Comparison of ENCODE assay signal across 20 cellular contexts in the genomic region with DNA sequence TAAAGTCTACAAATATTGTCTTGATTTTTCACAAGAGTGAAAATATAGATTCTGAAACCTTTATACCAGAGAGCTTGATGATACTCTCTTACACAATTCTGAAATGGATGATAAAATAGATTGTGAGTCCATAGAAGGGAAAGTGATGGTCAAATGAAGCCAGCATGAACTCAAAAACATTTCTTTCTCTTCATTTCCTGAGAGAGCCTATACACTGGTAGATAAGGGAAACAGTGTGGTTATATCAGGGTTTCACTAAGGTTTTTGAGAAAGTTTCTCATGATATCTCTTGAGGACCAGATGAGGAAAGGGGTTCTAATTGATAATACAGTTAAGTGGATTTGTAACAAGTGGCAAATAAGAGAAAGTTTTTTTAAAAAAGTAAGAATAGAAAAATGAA.
DNase-seq lines count a peak whose midpoint lies in the region; ATAC-seq, FAIRE-seq and TF ChIP-seq lines count a peak whose summit lies in the region.
"Had no signal": no experiment of that assay in that cellular context is flagged by ENCODE, and none has a peak within 500 bp of the region (broad histone marks: within the 10 kb centered on the region; RNA-seq: fewer than 3 reads in every experiment).

No MANE protein-coding gene starts in this region.

- no peaks in the 10 kb centered on the region for H3K9me3 ChIP-seq in GM12878 (replicated peaks; ENCODE audit: control insufficient read depth, insufficient read depth, low read length)
- no peaks in the 10 kb centered on the region for H3K9me3 ChIP-seq in CD4-positive, alpha-beta T cell (ENCODE audit: control insufficient read depth, low read length)
- H3K9me3 ChIP-seq in gastroesophageal sphincter: no peaks in the 10 kb centered on the region
- H3K9me3 ChIP-seq: ovary, thoracic aorta had no signal

- no peaks in the 10 kb centered on the region for H3K36me3 Mint-ChIP-seq in CD4-positive, alpha-beta T cell (ENCODE audit: low read depth)

- intact Hi-C loops in GM12878 (cut with micrococcal nuclease; ENCODE audit: unreplicated experiment): loop anchor here (10.0 kb wide), 1 partner anchor 471 kb away; no protein-coding TSS in a partner anchor
- intact Hi-C loops in CD4-positive, alpha-beta T cell (cut with DNase I, micrococcal nuclease): no loop called here
- intact Hi-C loops in left colon (cut with DNase I, micrococcal nuclease): no loop called here

- no peak overlapping the region for H3K4me3 Mint-ChIP-seq in CD4-positive, alpha-beta T cell
- H3K4me3 Mint-ChIP-seq: B cell, endodermal cell had no signal

- H4K20me1 ChIP-seq in GM12878 (ENCODE audit: control insufficient read depth, insufficient read depth): no peaks in the 10 kb centered on the region

- TF ChIP-seq EP300 in GM12878 (IDR thresholded peaks at IDR 0.05; ENCODE audit: borderline replicate concordance in 1 of 2, control insufficient read depth in 1 of 2, low read depth in 2 of 2, low read length in 2 of 2) (no peak), gastroesophageal sphincter (IDR thresholded peaks at IDR 0.05) (no peak)

- no peak overlapping the region for H3K27ac ChIP-seq in GM12878 (ENCODE audit: control insufficient read depth, insufficient read depth)
- no peak overlapping the region for H3K27ac ChIP-seq in CD4-positive, alpha-beta T cell (ENCODE audit: low read depth, low read length)
- no peak overlapping the region for H3K27ac ChIP-seq in gastroesophageal sphincter
- H3K27ac ChIP-seq: ovary, thoracic aorta, VCaP had no signal

- H3K4me1 ChIP-seq in GM12878 (ENCODE audit: control insufficient read depth, insufficient read depth, low read length): no peaks in the 10 kb centered on the region
- peaks cover 0 to 18% (median 0%) of the 10 kb centered on the region in 3 donors for H3K4me1 ChIP-seq in gastroesophageal sphincter

- H3K36me3 ChIP-seq in GM12878 (ENCODE audit: control insufficient read depth in 2 of 2, insufficient read depth in 2 of 2, low read length in 1 of 2) (no peaks in the 10 kb centered on the region), gastroesophageal sphincter (no peaks in the 10 kb centered on the region)
- H3K36me3 ChIP-seq: ovary, thoracic aorta had no signal

- RAD21 ChIA-PET in GM12878 (lab: Charles Lee; ENCODE audit: unreplicated experiment): no interaction called here

- ATAC-seq in GM18909 (IDR thresholded peaks at IDR 0.05; ENCODE audit: poor library complexity, unreplicated experiment): peak; percentile 75
- peak; percentile 78 for ATAC-seq in GM21737 (IDR thresholded peaks at IDR 0.05; ENCODE audit: unreplicated experiment)
- ATAC-seq in HG03280 (IDR thresholded peaks at IDR 0.05; ENCODE audit: unreplicated experiment): peak; percentile 66
- ATAC-seq in GM12878: peak; percentile 64
- no peak for ATAC-seq in CD4-positive, alpha-beta T cell (ENCODE audit: poor library complexity)
- ATAC-seq in left colon: no peak
- ATAC-seq in gastroesophageal sphincter: no peak
- ATAC-seq: left cardiac atrium had no signal

- CTCF ChIA-PET in GM12878 (lab: Yijun Ruan, JAX): interaction anchor here (0.8 kb wide), 1 partner anchor 17 kb away, joined by 3 read pairs; no protein-coding TSS in a partner anchor
- CTCF ChIA-PET in CD4-positive, alpha-beta T cell (lab: Charles Lee): interaction anchor here (0.9 kb wide), 1 partner anchor 10 kb away, joined by 3 read pairs; no protein-coding TSS in a partner anchor

- in situ Hi-C loops in GM12878 (cut with MboI): no loop called here

- H3K4me1 Mint-ChIP-seq in CD4-positive, alpha-beta T cell (ENCODE audit: low read depth): no peaks in the 10 kb centered on the region
- H3K4me1 Mint-ChIP-seq: B cell, endodermal cell had no signal

- SMC1A ChIA-PET in GM12878 (lab: Charles Lee; ENCODE audit: uncharacterized antibody, unreplicated experiment): interaction anchor here (1.5 kb wide), 1 partner anchor 11 kb away, joined by 3 read pairs; no protein-coding TSS in a partner anchor

- no TSS peak for BruUV-seq in GM12878 (replicated peaks; lab: Mats Ljungman, UMichigan)

- no peak overlapping the region for H3K4me3 ChIP-seq in GM12878
- no peak overlapping the region for H3K4me3 ChIP-seq in gastroesophageal sphincter
- H3K4me3 ChIP-seq: ovary, thoracic aorta had no signal

- no peak overlapping the region for H3K9ac ChIP-seq in GM12878 (ENCODE audit: control insufficient read depth, insufficient read depth, low read length)

- H3K27me3 ChIP-seq in GM12878 (replicated peaks in 1 of 2; ENCODE audit: control insufficient read depth in 2 of 2, insufficient read depth in 2 of 2, low read length in 1 of 2) (no peaks in the 10 kb centered on the region), gastroesophageal sphincter (no peaks in the 10 kb centered on the region)
- no peaks in the 10 kb centered on the region for H3K27me3 ChIP-seq in CD4-positive, alpha-beta T cell (ENCODE audit: control insufficient read depth, insufficient read depth, low read length)
- H3K27me3 ChIP-seq: ovary had no signal

- TF ChIP-seq RAD21 in GM12878 (IDR thresholded peaks at IDR 0.05; ENCODE audit: insufficient read depth, low read depth, low read length): no peak

- H3K27me3 Mint-ChIP-seq in CD4-positive, alpha-beta T cell: no peaks in the 10 kb centered on the region
- H3K27me3 Mint-ChIP-seq: B cell had no signal

- H3K4me2 ChIP-seq in GM12878 (ENCODE audit: control insufficient read depth, insufficient read depth): no peak overlapping the region

- no peak for TF ChIP-seq CTCF in GM12878 (IDR thresholded peaks at IDR 0.05 in 2 of 3, conservative IDR thresholded peaks at IDR 0.05 in 1 of 3; ENCODE audit: control insufficient read depth in 2 of 3, extremely low read depth in 1 of 3, insufficient read depth in 1 of 3, low read depth in 3 of 3, low read length in 3 of 3)
- no peak for TF ChIP-seq CTCF in CD4-positive, alpha-beta T cell (IDR thresholded peaks at IDR 0.05)
- TF ChIP-seq CTCF in gastroesophageal sphincter (IDR thresholded peaks at IDR 0.05): no peak

- POLR2A ChIA-PET in GM12878 (lab: Charles Lee): no interaction called here
- POLR2A ChIA-PET in CD4-positive, alpha-beta T cell (lab: Charles Lee): no interaction called here

- H3K79me2 ChIP-seq in GM12878 (ENCODE audit: control insufficient read depth, insufficient read depth, low read length): no peaks in the 10 kb centered on the region

- DNase-seq in GM12878 (ENCODE audit: low read depth, low spot score) (no peak), left colon (no peak)
- no peak for DNase-seq in CD4-positive, alpha-beta T cell
- DNase-seq: activated effector memory CD4-positive, alpha-beta T cell treated with Interleukin-2 at 50 U/mL for 16 hours; endodermal cell; hippocampal formation; left cardiac atrium; NCI-H1048; NCI-H2107; NCI-H526 treated with DMSO at 0.1 percent for 48 hours; ovary; stimulated activated CD4-positive, alpha-beta T cell treated with anti-CD3 and anti-CD28 coated beads, Interleukin-4, amount 100 ng/mL, for 1 hour had no signal

- no peaks in the 10 kb centered on the region for H3K9me3 Mint-ChIP-seq in CD4-positive, alpha-beta T cell
- H3K9me3 Mint-ChIP-seq: endodermal cell had no signal

- TF ChIP-seq POLR2A in GM12878 (IDR thresholded peaks at IDR 0.05; ENCODE audit: low read depth, low read length): no peak
- TF ChIP-seq POLR2A in gastroesophageal sphincter (IDR thresholded peaks at IDR 0.05): no peak

- peak; percentile 44 for FAIRE-seq in GM12878 (lab: Jason Lieb, UNC)
- FAIRE-seq: D721Med had no signal

- no peak overlapping the region for H2AFZ ChIP-seq in GM12878 (ENCODE audit: control insufficient read depth, low read depth, low read length)

- H3K27ac Mint-ChIP-seq in CD4-positive, alpha-beta T cell: no peak overlapping the region
- H3K27ac Mint-ChIP-seq: B cell, endodermal cell had no signal

TF ChIP-seq in GM12878, 131 proteins besides CTCF, POLR2A, EP300 and RAD21 (continues in another document):
- TF ChIP-seq, protein P1, sequence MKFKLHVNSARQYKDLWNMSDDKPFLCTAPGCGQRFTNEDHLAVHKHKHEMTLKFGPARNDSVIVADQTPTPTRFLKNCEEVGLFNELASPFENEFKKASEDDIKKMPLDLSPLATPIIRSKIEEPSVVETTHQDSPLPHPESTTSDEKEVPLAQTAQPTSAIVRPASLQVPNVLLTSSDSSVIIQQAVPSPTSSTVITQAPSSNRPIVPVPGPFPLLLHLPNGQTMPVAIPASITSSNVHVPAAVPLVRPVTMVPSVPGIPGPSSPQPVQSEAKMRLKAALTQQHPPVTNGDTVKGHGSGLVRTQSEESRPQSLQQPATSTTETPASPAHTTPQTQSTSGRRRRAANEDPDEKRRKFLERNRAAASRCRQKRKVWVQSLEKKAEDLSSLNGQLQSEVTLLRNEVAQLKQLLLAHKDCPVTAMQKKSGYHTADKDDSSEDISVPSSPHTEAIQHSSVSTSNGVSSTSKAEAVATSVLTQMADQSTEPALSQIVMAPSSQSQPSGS (IDR thresholded peaks at IDR 0.05; ENCODE audit: low read length): peak; percentile 35; the same call in 1 of the 2 replicates
- TF ChIP-seq MEF2B (IDR thresholded peaks at IDR 0.05; ENCODE audit: partially characterized antibody, poor library complexity, severe bottlenecking) (no peak), EGR1 (IDR thresholded peaks at IDR 0.05; ENCODE audit: borderline replicate concordance in 1 of 2, low read depth in 2 of 2, low read length in 2 of 2) (no peak), YBX1 (IDR thresholded peaks at IDR 0.05) (no peak), PAX5 (IDR thresholded peaks at IDR 0.05; ENCODE audit: borderline replicate concordance, low read depth, low read length) (no peak), CREB1 (IDR thresholded peaks at IDR 0.05; ENCODE audit: low read depth) (0 out of 2 replicates have a peak, but pooled peaks have one; percentile 27), KDM1A (IDR thresholded peaks at IDR 0.05; ENCODE audit: borderline replicate concordance) (no peak)

Comparison
In these comparisons a context has a peak if more than half of its experiments do, and no peak if none do; other contexts are left out.
1. ATAC-seq: peak in GM18909 (single experiment), GM21737 (single experiment), HG03280 (single experiment) and GM12878 (single experiment); none in CD4-positive, alpha-beta T cell (single experiment), left colon (single experiment) and gastroesophageal sphincter (single experiment).